In genomic region chr9:75566813-75567212, GRCh38 we compare ENCODE assay signal across 6 cellular contexts.
A peak's percentile ranks its signal among the peaks of the same experiment; 100 is the strongest.
DNase-seq lines count a peak whose midpoint lies in the region; ATAC-seq and TF ChIP-seq lines count a peak whose summit lies in the region.
"Not testable (repeated sequence)": the region's sequence is repeated elsewhere in the genome, so short reads cannot be mapped to it uniquely, and the experiment has no call there.

No MANE protein-coding gene starts in this region.

- not testable (repeated sequence) for H3K36me3 Mint-ChIP-seq in progenitor cell of endocrine pancreas (ENCODE audit: insufficient read depth)

- intact Hi-C loops in body of pancreas (cut with DNase I); mucosa of descending colon (cut with DNase I, micrococcal nuclease): not testable (repeated sequence)

- not testable (repeated sequence) for H3K27me3 Mint-ChIP-seq in progenitor cell of endocrine pancreas

- H3K27ac ChIP-seq in body of pancreas: not testable (repeated sequence)

- H3K9me3 ChIP-seq in body of pancreas, mucosa of descending colon: not testable (repeated sequence)

- not testable (repeated sequence) for H3K36me3 ChIP-seq in body of pancreas (replicated peaks in 1 of 2; ENCODE audit: insufficient read depth in 1 of 2, low read depth in 2 of 2); mucosa of descending colon (ENCODE audit: low read depth)

- not testable (repeated sequence) for ATAC-seq in body of pancreas
- peak; percentile 60 for ATAC-seq in mucosa of descending colon

- peak overlapping the region; percentile 14 for H3K27ac Mint-ChIP-seq in progenitor cell of endocrine pancreas

- H3K4me1 ChIP-seq in body of pancreas: not testable (repeated sequence)
- peaks cover 16% of the 10 kb centered on the region for H3K4me1 ChIP-seq in mucosa of descending colon (ENCODE audit: low read depth)

- peaks cover 25% of the 10 kb centered on the region for H3K9me3 Mint-ChIP-seq in progenitor cell of endocrine pancreas (ENCODE audit: low read depth)

- not testable (repeated sequence) for TF ChIP-seq POLR2A in body of pancreas (IDR thresholded peaks at IDR 0.05)

- DNase-seq in ELF-1 (ENCODE audit: low read depth, low spot score) (peak; percentile 2), NCI-H69 (lab: John Stamatoyannopoulos, UW) (peak; percentile 11), body of pancreas (peak in 3 of 4 donors; percentile 2 to 11 (median 11)), left kidney (ENCODE audit: low read depth, low spot score) (peak; percentile 31), mucosa of descending colon (peak; percentile 41 to 81 (median 50))
- not testable (repeated sequence) for DNase-seq in progenitor cell of endocrine pancreas (ENCODE audit: low spot score, unreplicated experiment)

- H3K27me3 ChIP-seq in body of pancreas: not testable (repeated sequence)

- peaks cover 16% of the 10 kb centered on the region for H3K4me1 Mint-ChIP-seq in progenitor cell of endocrine pancreas (ENCODE audit: low read depth)

- H3K4me3 Mint-ChIP-seq in progenitor cell of endocrine pancreas (ENCODE audit: low read depth): peak overlapping the region; percentile 22

- not testable (repeated sequence) for H3K4me3 ChIP-seq in body of pancreas, mucosa of descending colon

- WGBS in body of pancreas, 2 donors: 6 to 24% methylated on average over 2 of the region's 2 CpGs

- TF ChIP-seq CTCF in body of pancreas (IDR thresholded peaks at IDR 0.05); mucosa of descending colon (IDR thresholded peaks at IDR 0.05); progenitor cell of endocrine pancreas (IDR thresholded peaks at IDR 0.05; ENCODE audit: unreplicated experiment): not testable (repeated sequence)
